Comparison of ENCODE assay signal across 1 cellular context in genomic region chr3:138835177-138835757, GRCh38.
TF ChIP-seq lines count a peak whose summit lies in the region.

No MANE protein-coding gene starts in this region.

TF ChIP-seq in HEK293, 187 proteins besides CTCF, POLR2A, EP300 and RAD21 (continued from another document):
- no peak for TF ChIP-seq ZBTB10 (tag by site-specific recombination; IDR thresholded peaks at IDR 0.05)
- TF ChIP-seq ZEB2 (tag by site-specific recombination; IDR thresholded peaks at IDR 0.05), result 0 out of 2 replicates have a peak, but pooled peaks have one; percentile 24
- no peak for TF ChIP-seq PRDM6 (tag by site-specific recombination; IDR thresholded peaks at IDR 0.05)
- no peak for TF ChIP-seq ZBTB49 (tag by site-specific recombination; IDR thresholded peaks at IDR 0.05; ENCODE audit: low read depth)
- TF ChIP-seq ZNF24 (tag by site-specific recombination; IDR thresholded peaks at IDR 0.05), result no peak
- no peak for TF ChIP-seq ZNF544 (tag by site-specific recombination; IDR thresholded peaks at IDR 0.05)
- TF ChIP-seq OVOL3 (tag by site-specific recombination; IDR thresholded peaks at IDR 0.05), result no peak
- peak; percentile 88 for TF ChIP-seq ZNF600 (tag by site-specific recombination; IDR thresholded peaks at IDR 0.05)
- TF ChIP-seq ZNF692 (tag by site-specific recombination; IDR thresholded peaks at IDR 0.05), result no peak
